In genomic region chr16:3501412-3501761, GRCh38 we compare ENCODE assay signal across 6 cellular contexts. TPM values are rescaled to one million over a fixed set of nuclear protein-coding genes. Genes with fewer than 3 reads are reported as not detected.
DNase-seq lines count a peak whose midpoint lies in the region; ATAC-seq, FAIRE-seq and TF ChIP-seq lines count a peak whose summit lies in the region.
"Not testable (repeated sequence)": the region's sequence is repeated elsewhere in the genome, so short reads cannot be mapped to it uniquely, and the experiment has no call there.

No MANE protein-coding gene starts in this region.

- H2AFZ ChIP-seq in astrocyte (ENCODE audit: low read depth, low read length) = peak overlapping the region; percentile 89

- peak overlapping the region; percentile 81 for H3K9ac ChIP-seq in astrocyte (ENCODE audit: low read length)

- TF ChIP-seq CTCF in Calu3 (IDR thresholded peaks at IDR 0.05; ENCODE audit: unreplicated experiment); RWPE2 (IDR thresholded peaks at IDR 0.05; ENCODE audit: poor library complexity, severe bottlenecking); astrocyte (IDR thresholded peaks at IDR 0.05; ENCODE audit: insufficient read depth, low read depth, low read length); foreskin keratinocyte (conservative IDR thresholded peaks at IDR 0.05); stomach (IDR thresholded peaks at IDR 0.05): not testable (repeated sequence)

- not testable (repeated sequence) for H4K20me1 ChIP-seq in astrocyte (ENCODE audit: insufficient read depth, low read length)

- H3K27me3 Mint-ChIP-seq in Calu3 (ENCODE audit: unreplicated experiment); astrocyte (ENCODE audit: low read depth, unreplicated experiment): not testable (repeated sequence)

- peak overlapping the region; percentile 88 for H3K4me3 Mint-ChIP-seq in Calu3 (ENCODE audit: low read depth, unreplicated experiment)
- H3K4me3 Mint-ChIP-seq in astrocyte (ENCODE audit: unreplicated experiment) = peak overlapping the region; percentile 89

- H3K79me2 ChIP-seq in astrocyte (ENCODE audit: insufficient read depth, low read length) = not testable (repeated sequence)

- H3K9me3 ChIP-seq in RWPE2 (ENCODE audit: severe bottlenecking); astrocyte (ENCODE audit: insufficient read depth, low read depth, low read length); muscle layer of duodenum (ENCODE audit: control insufficient read depth in 1 of 2, low read length in 2 of 2); stomach: not testable (repeated sequence)

- DNase-seq in Calu3; RWPE2 (ENCODE audit: low spot score); astrocyte (ENCODE audit: low read depth); foreskin keratinocyte; stomach: not testable (repeated sequence)

- FAIRE-seq in astrocyte (lab: Jason Lieb, UNC) = not testable (repeated sequence)

- H3K4me1 Mint-ChIP-seq in Calu3 (ENCODE audit: low read depth, unreplicated experiment) (peaks cover 28% of the 10 kb centered on the region), astrocyte (ENCODE audit: low read depth, unreplicated experiment) (peaks cover 17% of the 10 kb centered on the region)

- not testable (repeated sequence) for BruUV-seq in Calu3 (replicated peaks; lab: Mats Ljungman, UMichigan)

- TF ChIP-seq POLR2A in stomach (IDR thresholded peaks at IDR 0.05) = not testable (repeated sequence)

- ATAC-seq in RWPE2 (ENCODE audit: low read depth); foreskin keratinocyte: not testable (repeated sequence)

- H3K27ac Mint-ChIP-seq in Calu3 (ENCODE audit: unreplicated experiment) (peak overlapping the region; percentile 53), astrocyte (ENCODE audit: unreplicated experiment) (peak overlapping the region; percentile 88)

- TF ChIP-seq EP300 in stomach (IDR thresholded peaks at IDR 0.05) = not testable (repeated sequence)

- peaks cover 10% of the 10 kb centered on the region; the same call in 1 of the 2 replicates for H3K36me3 ChIP-seq in RWPE2 (ENCODE audit: low read depth)
- H3K36me3 ChIP-seq in astrocyte (ENCODE audit: insufficient read depth, low read length) = not testable (repeated sequence)
- peaks cover 3 to 17% of the 10 kb centered on the region in 2 donors for H3K36me3 ChIP-seq in muscle layer of duodenum (ENCODE audit: control insufficient read depth in 1 of 2, insufficient read depth in 2 of 2, low read length in 2 of 2)
- H3K36me3 ChIP-seq in stomach = peaks cover 0 to 19% (median 18%) of the 10 kb centered on the region in 4 donors

- 8 to 17% (median 11%) methylated on average over 23 to 24 of the region's 24 CpGs for WGBS in stomach, 5 donors

- peaks cover 39% of the 10 kb centered on the region for H3K36me3 Mint-ChIP-seq in Calu3 (ENCODE audit: insufficient read depth, unreplicated experiment)
- H3K36me3 Mint-ChIP-seq in astrocyte (ENCODE audit: low read depth, unreplicated experiment) = not testable (repeated sequence)

- intact Hi-C loops in Calu3 (cut with micrococcal nuclease; ENCODE audit: unreplicated experiment) = loop anchor here (10.0 kb wide), 2 partner anchors 217 to 317 kb away; partner anchors contain the start of genes OR1F1 and ZNF263
- intact Hi-C loops in stomach (cut with DNase I; ENCODE audit: low total_unique reads) = not testable (repeated sequence)

- H3K9me3 Mint-ChIP-seq in Calu3 (ENCODE audit: low read depth, unreplicated experiment); astrocyte (ENCODE audit: unreplicated experiment): not testable (repeated sequence)

- peak overlapping the region; percentile 92 for H3K4me2 ChIP-seq in astrocyte (ENCODE audit: low read length)

- not testable (repeated sequence) for H3K27me3 ChIP-seq in RWPE2 (ENCODE audit: insufficient read depth, poor library complexity, severe bottlenecking); astrocyte (ENCODE audit: insufficient read depth, low read length); foreskin keratinocyte; muscle layer of duodenum (ENCODE audit: low read depth, low read length); stomach

- H3K4me1 ChIP-seq in RWPE2 (ENCODE audit: insufficient read depth, poor library complexity, severe bottlenecking); astrocyte (ENCODE audit: insufficient read depth, low read length); foreskin keratinocyte: not testable (repeated sequence)
- H3K4me1 ChIP-seq in muscle layer of duodenum (ENCODE audit: control insufficient read depth in 1 of 2, insufficient read depth in 2 of 2, low read length in 2 of 2) (peaks cover 0 to 13% of the 10 kb centered on the region in 2 donors), stomach (peaks cover 14 to 38% (median 31%) of the 10 kb centered on the region in 4 donors)

- CTCF ChIA-PET in Calu3 (lab: Charles Lee) = interaction anchor here (1.1 to 1.3 kb wide), 3 partner anchors 8 to 319 kb away, joined by 3 to 4 read pairs (median 3); partner anchors contain the start of genes ZNF174 and ZSCAN32

- H3K27ac ChIP-seq in RWPE2 (ENCODE audit: poor library complexity, severe bottlenecking) = peak overlapping the region; percentile 16
- peak overlapping the region; percentile 66 for H3K27ac ChIP-seq in astrocyte (ENCODE audit: low read depth, low read length)
- H3K27ac ChIP-seq in foreskin keratinocyte = peak overlapping the region; percentile 9
- not testable (repeated sequence) for H3K27ac ChIP-seq in muscle layer of duodenum (ENCODE audit: low read length)
- H3K27ac ChIP-seq in stomach = peak overlapping the region; percentile 65 to 86 (median 77)

- H3K4me3 ChIP-seq in RWPE2 (ENCODE audit: severe bottlenecking) (peak overlapping the region; percentile 85), astrocyte (ENCODE audit: insufficient read depth, low read depth, low read length) (peak overlapping the region; percentile 87), muscle layer of duodenum (ENCODE audit: low read depth in 1 of 2, low read length in 2 of 2) (peak overlapping the region; percentile 85 to 98), stomach (peak overlapping the region; percentile 71 to 96 (median 78))

RNA-seq across cellular contexts. Expression of gene CLUAP1, which starts 0.6 kb away (rescaled TPM):
- total RNA-seq in Calu3 (2022) (28.5 and 30.6 TPM in 2 replicates), astrocyte (15.4 and 16.3 TPM in 2 replicates), foreskin keratinocyte (17.0 and 18.4 TPM in 2 replicates), stomach (10 to 100 TPM in 4 of 5 donors, 1 to 10 TPM in 1; 9.0 to 52.7 (median 22.2) TPM)
- polyA plus RNA-seq in foreskin keratinocyte (14.3 and 15.4 TPM in 2 replicates), stomach (10 to 100 TPM in 1 of 3 donors, 1 to 10 TPM in 2; 6.7 to 14.1 (median 7.6) TPM)

RNA-seq across cellular contexts. Expression of gene C16orf90, which starts 6.1 kb away (rescaled TPM):
- total RNA-seq in Calu3 (2022) = not detected in 2 replicates
- not detected in 2 replicates for total RNA-seq in astrocyte
- total RNA-seq in foreskin keratinocyte = not detected in 2 replicates
- not detected in 2 replicates for polyA plus RNA-seq in foreskin keratinocyte
- total RNA-seq in stomach = not detected
- not detected for polyA plus RNA-seq in stomach

RNA-seq across cellular contexts. Expression of gene NAA60, which starts 57.9 kb away (rescaled TPM):
- total RNA-seq in Calu3 (2022) = 53.2 and 63.4 TPM in 2 replicates
- 61.1 and 64.9 TPM in 2 replicates for total RNA-seq in astrocyte
- 17.0 and 19.9 TPM in 2 replicates for total RNA-seq in foreskin keratinocyte
- polyA plus RNA-seq in foreskin keratinocyte = 25.5 and 26.0 TPM in 2 replicates
- total RNA-seq in stomach = 100 to 1,000 TPM in 2 of 5 donors, 10 to 100 TPM in 3; 25.3 to 155 (median 84.9) TPM
- polyA plus RNA-seq in stomach = 10 to 100 TPM; 39.3 to 55.3 (median 54.4) TPM

RNA-seq across cellular contexts. Expression of gene ZNF597, which starts 58.1 kb away (rescaled TPM):
- total RNA-seq in Calu3 (2022) = 2.7 TPM in 2 replicates
- 3.9 and 4.7 TPM in 2 replicates for total RNA-seq in astrocyte
- 1.8 and 2.5 TPM in 2 replicates for total RNA-seq in foreskin keratinocyte
- polyA plus RNA-seq in foreskin keratinocyte = 0.64 and 0.65 TPM in 2 replicates
- 1 to 10 TPM in 2 of 5 donors, under 1 TPM in 2, not detected in 1; 0.45 to 2.2 (median 1.1) TPM for total RNA-seq in stomach
- 1 to 10 TPM in 1 of 3 donors, under 1 TPM in 2; 0.68 to 1.1 (median 0.78) TPM for polyA plus RNA-seq in stomach
